ENCODE assay signal across 14 cellular contexts in genomic region chr10:62225362-62225761, GRCh38. TPM values are rescaled to one million over a fixed set of nuclear protein-coding genes. Genes with fewer than 3 reads are reported as not detected.
"Had no signal": no experiment of that assay in that cellular context is flagged by ENCODE, and none has a peak within 500 bp of the region (broad histone marks: within the 10 kb centered on the region; RNA-seq: fewer than 3 reads in every experiment).

No MANE protein-coding gene starts in this region.

- DNase-seq: activated CD4-positive, alpha-beta T cell treated with anti-CD3 and anti-CD28 coated beads, Interleukin-2, amount 10 ng/mL, durations not matched to agents 24 days and 14 days; activated naive CD4-positive, alpha-beta T cell; adrenal gland; cerebellar nuclear complex; effector memory CD8-positive, alpha-beta T cell; esophagus squamous epithelium; heart right ventricle; left ventricle myocardium inferior; ovary; psoas muscle; right cardiac atrium; stomach had no signal

- H3K9me3 ChIP-seq: esophagus squamous epithelium, heart right ventricle, left ventricle myocardium inferior, ovary, psoas muscle, stomach had no signal

- H3K4me1 Mint-ChIP-seq: neural crest cell had no signal

- H3K4me3 Mint-ChIP-seq: activated CD4-positive, alpha-beta T cell treated with anti-CD3 and anti-CD28 coated beads, Interleukin-2, amount 10 ng/mL, durations not matched to agents 24 days and 14 days; effector memory CD8-positive, alpha-beta T cell; neural crest cell; type B pancreatic cell had no signal

- H3K27me3 Mint-ChIP-seq: activated CD4-positive, alpha-beta T cell treated with anti-CD3 and anti-CD28 coated beads, Interleukin-2, amount 10 ng/mL, durations not matched to agents 24 days and 14 days; effector memory CD8-positive, alpha-beta T cell; type B pancreatic cell had no signal

- H3K36me3 ChIP-seq: adrenal gland, esophagus squamous epithelium, heart right ventricle, left ventricle myocardium inferior, ovary, stomach had no signal

- H3K27ac ChIP-seq: adrenal gland, esophagus squamous epithelium, heart right ventricle, left ventricle myocardium inferior, ovary, psoas muscle, stomach had no signal

- H3K27me3 ChIP-seq: adrenal gland, esophagus squamous epithelium, heart right ventricle, ovary, stomach had no signal

- H3K9me3 Mint-ChIP-seq: activated CD4-positive, alpha-beta T cell treated with anti-CD3 and anti-CD28 coated beads, Interleukin-2, amount 10 ng/mL, durations not matched to agents 24 days and 14 days; effector memory CD8-positive, alpha-beta T cell; type B pancreatic cell had no signal

- ATAC-seq: effector memory CD8-positive, alpha-beta T cell; heart right ventricle; psoas muscle; right cardiac atrium had no signal

- H3K27ac Mint-ChIP-seq: activated CD4-positive, alpha-beta T cell treated with anti-CD3 and anti-CD28 coated beads, Interleukin-2, amount 10 ng/mL, durations not matched to agents 24 days and 14 days; effector memory CD8-positive, alpha-beta T cell; type B pancreatic cell had no signal

- H3K4me1 ChIP-seq: adrenal gland, esophagus squamous epithelium, heart right ventricle, left ventricle myocardium inferior, psoas muscle, stomach had no signal

- H3K4me3 ChIP-seq: adrenal gland, esophagus squamous epithelium, heart right ventricle, left ventricle myocardium inferior, ovary, psoas muscle, stomach had no signal

RNA-seq across cellular contexts. Expression of gene RTKN2, which starts 43.3 kb away (rescaled TPM):
- total RNA-seq: left ventricle myocardium inferior had no signal
